9 cellular contexts compared by ENCODE assay signal in genomic region chr12:54357802-54358619, GRCh38. TPM values are rescaled to one million over a fixed set of nuclear protein-coding genes. Genes with fewer than 3 reads are reported as not detected.
DNase-seq lines count a peak whose midpoint lies in the region; ATAC-seq lines count a peak whose summit lies in the region.
"Had no signal": no experiment of that assay in that cellular context is flagged by ENCODE, and none has a peak within 500 bp of the region (broad histone marks: within the 10 kb centered on the region; RNA-seq: fewer than 3 reads in every experiment).

No MANE protein-coding gene starts in this region.

- peak; percentile 17 for DNase-seq in activated T-cell treated with anti-CD3 and anti-CD28 coated beads for 1 hour (ENCODE audit: low read depth)
- no peak for DNase-seq in activated T-cell treated with anti-CD3 and anti-CD28 coated beads, Interleukin-2, amount 50 U/mL, for 24 hours
- peak; percentile 41 to 81 for DNase-seq in NCI-H2081 (lab: John Stamatoyannopoulos, UW)
- DNase-seq in activated T-cell treated with anti-CD3 and anti-CD28 coated beads, Interleukin-2, amount 50 U/mL, for 72 hours: peak; percentile 55 to 62
- no peak for DNase-seq in right cardiac atrium
- DNase-seq in stimulated activated naive CD4-positive, alpha-beta T cell treated with Interleukin-2 at 50 U/mL for 16 hours (lab: John Stamatoyannopoulos, UW): peak; percentile 37
- no peak for DNase-seq in GDM1 (lab: John Stamatoyannopoulos, UW)

- H3K27me3 Mint-ChIP-seq in activated T-cell treated with anti-CD3 and anti-CD28 coated beads, Interleukin-2, amount 50 U/mL, for 24 hours: no peaks in the 10 kb centered on the region
- peaks cover under 1% of the 10 kb centered on the region for H3K27me3 Mint-ChIP-seq in activated T-cell treated with anti-CD3 and anti-CD28 coated beads, Interleukin-2, amount 50 U/mL, for 72 hours (ENCODE audit: low read depth)

- intact Hi-C loops in right cardiac atrium (cut with DNase I): no loop called here

- peak overlapping the region; percentile 61 for H3K27ac ChIP-seq in right cardiac atrium (ENCODE audit: low read length)

- peak overlapping the region; percentile 63 for H3K4me3 ChIP-seq in right cardiac atrium (ENCODE audit: low read length)

- H3K27me3 ChIP-seq in right cardiac atrium (ENCODE audit: control insufficient read depth, insufficient read depth): no peaks in the 10 kb centered on the region

- H3K9me3 ChIP-seq in right cardiac atrium (ENCODE audit: control insufficient read depth, low read length): no peaks in the 10 kb centered on the region

- peaks cover 3% of the 10 kb centered on the region for H3K4me1 Mint-ChIP-seq in activated T-cell treated with anti-CD3 and anti-CD28 coated beads, Interleukin-2, amount 50 U/mL, for 24 hours (ENCODE audit: low read depth)
- H3K4me1 Mint-ChIP-seq in activated T-cell treated with anti-CD3 and anti-CD28 coated beads, Interleukin-2, amount 50 U/mL, for 72 hours (ENCODE audit: low read depth): peaks cover 15% of the 10 kb centered on the region

- peak in 1 of 2 donors; percentile 19 for ATAC-seq in activated T-cell treated with anti-CD3 and anti-CD28 coated beads, Interleukin-2, amount 50 U/mL, for 72 hours (replicated peaks in 1 of 2)
- no peak for ATAC-seq in right cardiac atrium
- no peak for ATAC-seq in GM21390 (IDR thresholded peaks at IDR 0.05; ENCODE audit: unreplicated experiment)

- no peak overlapping the region for H3K27ac Mint-ChIP-seq in activated T-cell treated with anti-CD3 and anti-CD28 coated beads, Interleukin-2, amount 50 U/mL, for 24 hours
- no peak overlapping the region for H3K27ac Mint-ChIP-seq in activated T-cell treated with anti-CD3 and anti-CD28 coated beads, Interleukin-2, amount 50 U/mL, for 72 hours

- peaks cover 3% of the 10 kb centered on the region for H3K4me1 ChIP-seq in right cardiac atrium (ENCODE audit: control insufficient read depth, insufficient read depth, low read length)

- no peaks in the 10 kb centered on the region for H3K36me3 Mint-ChIP-seq in activated T-cell treated with anti-CD3 and anti-CD28 coated beads, Interleukin-2, amount 50 U/mL, for 24 hours (ENCODE audit: low read depth)
- no peaks in the 10 kb centered on the region for H3K36me3 Mint-ChIP-seq in activated T-cell treated with anti-CD3 and anti-CD28 coated beads, Interleukin-2, amount 50 U/mL, for 72 hours (ENCODE audit: insufficient read depth in 2 of 2)

- no peak overlapping the region for H3K4me3 Mint-ChIP-seq in activated T-cell treated with anti-CD3 and anti-CD28 coated beads, Interleukin-2, amount 50 U/mL, for 24 hours
- no peak overlapping the region for H3K4me3 Mint-ChIP-seq in activated T-cell treated with anti-CD3 and anti-CD28 coated beads, Interleukin-2, amount 50 U/mL, for 72 hours

- no peaks in the 10 kb centered on the region for H3K9me3 Mint-ChIP-seq in activated T-cell treated with anti-CD3 and anti-CD28 coated beads, Interleukin-2, amount 50 U/mL, for 24 hours
- no peaks in the 10 kb centered on the region for H3K9me3 Mint-ChIP-seq in activated T-cell treated with anti-CD3 and anti-CD28 coated beads, Interleukin-2, amount 50 U/mL, for 72 hours

- 19% methylated on average over 10 of the region's 10 CpGs for WGBS in right cardiac atrium

RNA-seq across cellular contexts. Expression of gene GPR84, which starts 6.3 kb away (rescaled TPM):
- total RNA-seq in activated T-cell treated with anti-CD3 and anti-CD28 coated beads, Interleukin-2, amount 50 U/mL, for 72 hours: 10 to 100 TPM in 1 of 2 donors, 1 to 10 TPM in 1; 3.8 to 16.0 TPM
- under 1 TPM; 0.39 to 0.71 (median 0.46) TPM for total RNA-seq in right cardiac atrium
- polyA plus RNA-seq in right cardiac atrium: 0.20 TPM
- total RNA-seq: dermis microvascular lymphatic vessel endothelial cell had no signal

RNA-seq across cellular contexts. Expression of gene ZNF385A, which starts 26.5 kb away (rescaled TPM):
- 1 to 10 TPM; 1.3 to 2.8 TPM for total RNA-seq in activated T-cell treated with anti-CD3 and anti-CD28 coated beads, Interleukin-2, amount 50 U/mL, for 72 hours
- 10 to 100 TPM in 1 of 4 donors, 1 to 10 TPM in 3; 6.5 to 17.0 (median 8.9) TPM for total RNA-seq in right cardiac atrium
- 6.0 TPM for polyA plus RNA-seq in right cardiac atrium

RNA-seq across cellular contexts. Expression of gene COPZ1, which starts 33.1 kb away (rescaled TPM):
- total RNA-seq in activated T-cell treated with anti-CD3 and anti-CD28 coated beads, Interleukin-2, amount 50 U/mL, for 72 hours: 100 to 1,000 TPM; 124 to 135 TPM
- 100 to 1,000 TPM; 103 to 120 (median 119) TPM for total RNA-seq in right cardiac atrium
- polyA plus RNA-seq in right cardiac atrium: 112 TPM

RNA-seq across cellular contexts. Expression of gene NFE2, which starts 57.2 kb away (rescaled TPM):
- under 1 TPM in 1 of 2 donors, not detected in 1; 0.19 TPM for total RNA-seq in activated T-cell treated with anti-CD3 and anti-CD28 coated beads, Interleukin-2, amount 50 U/mL, for 72 hours
- total RNA-seq in right cardiac atrium: under 1 TPM; 0.28 to 0.97 (median 0.37) TPM
- 0.32 TPM for polyA plus RNA-seq in right cardiac atrium
- total RNA-seq: dermis microvascular lymphatic vessel endothelial cell had no signal

Comparison
In these comparisons a context has a peak if more than half of its experiments do, and no peak if none do; other contexts are left out.
1. DNase-seq: peak in activated T-cell treated with anti-CD3 and anti-CD28 coated beads for 1 hour (single experiment), NCI-H2081 (2 of 2), activated T-cell treated with anti-CD3 and anti-CD28 coated beads, Interleukin-2, amount 50 U/mL, for 72 hours (2 of 2) and stimulated activated naive CD4-positive, alpha-beta T cell treated with Interleukin-2 at 50 U/mL for 16 hours (single experiment); none in activated T-cell treated with anti-CD3 and anti-CD28 coated beads, Interleukin-2, amount 50 U/mL, for 24 hours (single experiment), right cardiac atrium (0 of 3) and GDM1 (single experiment).